Comparison of ENCODE assay signal across 8 cellular contexts in genomic region chr1:169680377-169681019, GRCh38. TPM values are rescaled to one million over a fixed set of nuclear protein-coding genes. Genes with fewer than 3 reads are reported as not detected.
DNase-seq lines count a peak whose midpoint lies in the region; ATAC-seq and TF ChIP-seq lines count a peak whose summit lies in the region.

No MANE protein-coding gene starts in this region.

- H3K27me3 ChIP-seq in spleen (replicated peaks in 1 of 7) (no peaks in the 10 kb centered on the region), tibial nerve (no peaks in the 10 kb centered on the region), H7 (ENCODE audit: control insufficient read depth, insufficient read depth, low read length) (peaks cover 41% of the 10 kb centered on the region)

- POLR2A ChIA-PET in T-cell (lab: Charles Lee), result interaction anchor here in 1 of 2 donors (0.6 kb wide), 1 partner anchor 325 kb away, joined by 3 read pairs; no protein-coding TSS in a partner anchor

- H3K27ac ChIP-seq in spleen (peak overlapping the region; percentile 13 to 85 (median 60)), tibial nerve (no peak overlapping the region)

- H3K4me3 ChIP-seq in spleen, result no peak overlapping the region
- H3K4me3 ChIP-seq in tibial nerve, result no peak overlapping the region
- no peak overlapping the region for H3K4me3 ChIP-seq in H7 (ENCODE audit: insufficient read depth, low read depth, low read length)

- H3K4me3 Mint-ChIP-seq in T-cell, result peak overlapping the region; percentile 37 to 58 (median 41)

- peak overlapping the region; percentile 81 to 82 for H3K27ac Mint-ChIP-seq in T-cell

- 44 to 64% (median 60%) methylated on average over 6 of the region's 6 CpGs for WGBS in spleen, 5 donors
- 55 to 71% methylated on average over 6 of the region's 6 CpGs for WGBS in tibial nerve, 2 donors

- TF ChIP-seq EP300 in tibial nerve (IDR thresholded peaks at IDR 0.05), result no peak

- no peaks in the 10 kb centered on the region for H3K9me3 Mint-ChIP-seq in T-cell

- intact Hi-C loops in spleen (cut with DNase I; ENCODE audit: low total_unique reads), result no loop called here

- no peaks in the 10 kb centered on the region for H3K9me3 ChIP-seq in spleen
- H3K9me3 ChIP-seq in tibial nerve, result no peaks in the 10 kb centered on the region

- no peaks in the 10 kb centered on the region for H3K36me3 Mint-ChIP-seq in T-cell

- H3K4me1 ChIP-seq in spleen (peaks cover 4 to 91% (median 50%) of the 10 kb centered on the region in 6 donors), tibial nerve (peaks cover 0 to 6% (median 3%) of the 10 kb centered on the region in 4 donors)

- H3K27me3 Mint-ChIP-seq in T-cell, result no peaks in the 10 kb centered on the region

- no peak for TF ChIP-seq POLR2A in spleen (IDR thresholded peaks at IDR 0.05)
- TF ChIP-seq POLR2A in tibial nerve (IDR thresholded peaks at IDR 0.05), result no peak

- no peak for TF ChIP-seq CTCF in spleen (IDR thresholded peaks at IDR 0.05 in 8 of 11, conservative IDR thresholded peaks at IDR 0.05 in 3 of 11)
- TF ChIP-seq CTCF in tibial nerve (IDR thresholded peaks at IDR 0.05), result no peak

- peak in 1 of 34 experiments; percentile 23 for DNase-seq in T-cell
- DNase-seq in spleen, result peak; percentile 79
- no peak for DNase-seq in tibial nerve (ENCODE audit: low spot score in 2 of 2)
- DNase-seq in H7, result no peak
- DNase-seq in HK-2 (ENCODE audit: unreplicated experiment), result no peak
- no peak for DNase-seq in GM03348 (ENCODE audit: low spot score)

- H3K4me1 Mint-ChIP-seq in T-cell, result peaks cover 57 to 67% (median 62%) of the 10 kb centered on the region in 3 donors

- peak; percentile 73 for ATAC-seq in GM18517 (IDR thresholded peaks at IDR 0.05; ENCODE audit: unreplicated experiment)
- peak; percentile 59 for ATAC-seq in GM21737 (IDR thresholded peaks at IDR 0.05; ENCODE audit: unreplicated experiment)
- ATAC-seq in T-cell (replicated peaks in 1 of 4), result peak; percentile 51 to 61 (median 55)

- H3K36me3 ChIP-seq in spleen (no peaks in the 10 kb centered on the region), tibial nerve (no peaks in the 10 kb centered on the region), H7 (replicated peaks; ENCODE audit: control insufficient read depth, insufficient read depth, low read length) (no peaks in the 10 kb centered on the region)

- CTCF ChIA-PET in T-cell (lab: Charles Lee), result interaction anchor here (1.0 to 1.8 kb wide), 9 partner anchors 9 to 129 kb away, joined by 3 to 5 read pairs (median 4); partner anchors contain the start of gene F5 (in 1 of the 2)

RNA-seq across cellular contexts. Expression of gene SELL, which starts 30.9 kb away (rescaled TPM):
- total RNA-seq in T-cell (100 to 1,000 TPM; 305 to 461 (median 336) TPM), spleen (100 to 1,000 TPM; 128 to 409 (median 176) TPM), tibial nerve (1 to 10 TPM; 2.1 to 5.0 (median 3.4) TPM)
- polyA plus RNA-seq in spleen, result 100 to 1,000 TPM; 127 to 157 (median 127) TPM
- total RNA-seq in H7 (2014; rRNA removed; shearing (Covaris generic)), result not detected in 2 replicates

RNA-seq across cellular contexts. Expression of gene SELP, which starts 50.6 kb away (rescaled TPM):
- total RNA-seq in T-cell (1 to 10 TPM; 1.3 to 3.4 (median 1.9) TPM), spleen (1 to 10 TPM; 3.1 to 7.6 (median 4.7) TPM), tibial nerve (10 to 100 TPM in 3 of 4 donors, 1 to 10 TPM in 1; 2.3 to 30.3 (median 14.8) TPM)
- polyA plus RNA-seq in spleen, result 1 to 10 TPM in 2 of 3 donors, under 1 TPM in 1; 0.97 to 1.3 (median 1.2) TPM
- total RNA-seq in H7 (2014; rRNA removed; shearing (Covaris generic)), result not detected in 2 replicates

RNA-seq across cellular contexts. Expression of gene SELE, which starts 53.4 kb away (rescaled TPM):
- total RNA-seq in T-cell (not detected), spleen (1 to 10 TPM in 1 of 7 donors, under 1 TPM in 1, not detected in 5; 0.40 to 2.9 TPM), tibial nerve (1 to 10 TPM in 2 of 4 donors, under 1 TPM in 2; 0.21 to 6.8 (median 1.9) TPM)
- under 1 TPM; 0.04 to 0.29 (median 0.11) TPM for polyA plus RNA-seq in spleen
- not detected in 2 replicates for total RNA-seq in H7 (2014; rRNA removed; shearing (Covaris generic))

Comparison
In these comparisons a context has a peak if more than half of its experiments do, and no peak if none do; other contexts are left out.
1. H3K27ac ChIP-seq: peak in spleen (8 of 8); none in tibial nerve (0 of 4).
2. RNA of gene SELL, which starts 30.9 kb away (total RNA-seq): 305 to 461 TPM in T-cell and 128 to 409 TPM in spleen; 2.1 to 5.0 TPM in tibial nerve and not detected in H7; every median in the first group is over 10 times any median in the second.
3. Peak in every context shown above with its lines, with median percentiles within 50 percentile points of each other: ATAC-seq.